Comparison of ENCODE assay signal across 9 cellular contexts in genomic region chr6:18501313-18502013, GRCh38.
DNase-seq lines count a peak whose midpoint lies in the region; ATAC-seq and TF ChIP-seq lines count a peak whose summit lies in the region.
"Had no signal": no experiment of that assay in that cellular context is flagged by ENCODE, and none has a peak within 500 bp of the region (broad histone marks: within the 10 kb centered on the region; RNA-seq: fewer than 3 reads in every experiment).

No MANE protein-coding gene starts in this region.

- WGBS in spleen, 5 donors = 37 to 56% (median 55%) methylated on average over 10 of the region's 10 CpGs

- H3K4me3 Mint-ChIP-seq in activated naive CD8-positive, alpha-beta T cell treated with anti-CD3 and anti-CD28 coated beads, Interleukin-2, amount 50 U/mL, for 24 hours = no peak overlapping the region

- intact Hi-C loops in left ventricle myocardium superior (cut with micrococcal nuclease) = no loop called here
- intact Hi-C loops in spleen (cut with DNase I; ENCODE audit: low total_unique reads) = no loop called here

- H3K27ac Mint-ChIP-seq in activated naive CD8-positive, alpha-beta T cell treated with anti-CD3 and anti-CD28 coated beads, Interleukin-2, amount 50 U/mL, for 24 hours = peak overlapping the region; percentile 43

- no peaks in the 10 kb centered on the region for H3K36me3 Mint-ChIP-seq in activated naive CD8-positive, alpha-beta T cell treated with anti-CD3 and anti-CD28 coated beads, Interleukin-2, amount 50 U/mL, for 24 hours (ENCODE audit: low read depth)

- ATAC-seq in GM19351 (IDR thresholded peaks at IDR 0.05; ENCODE audit: unreplicated experiment) (peak; percentile 36), left ventricle myocardium superior (peak; percentile 77), HG03571 (IDR thresholded peaks at IDR 0.05; ENCODE audit: unreplicated experiment) (no peak), GM19452 (IDR thresholded peaks at IDR 0.05; ENCODE audit: unreplicated experiment) (no peak)
- ATAC-seq in activated naive CD8-positive, alpha-beta T cell treated with anti-CD3 and anti-CD28 coated beads, Interleukin-2, amount 50 U/mL, for 24 hours = peak; percentile 70

- no peak overlapping the region for H3K4me3 ChIP-seq in spleen

- peak overlapping the region in 4 of 8 donors; percentile 48 to 65 (median 56) for H3K27ac ChIP-seq in spleen

- DNase-seq in activated naive CD8-positive, alpha-beta T cell treated with anti-CD3 and anti-CD28 coated beads, Interleukin-2, amount 50 U/mL, for 24 hours = peak; percentile 12
- peak; percentile 61 for DNase-seq in left ventricle myocardium superior
- peak; percentile 82 for DNase-seq in spleen
- DNase-seq in COLO668 (lab: John Stamatoyannopoulos, UW; ENCODE audit: unreplicated experiment) = no peak
- no peak for DNase-seq in NCI-H2171 treated with DMSO at 0.1 percent for 48 hours (lab: John Stamatoyannopoulos, UW)
- DNase-seq: stimulated activated naive CD4-positive, alpha-beta T cell had no signal

- H3K9me3 Mint-ChIP-seq in activated naive CD8-positive, alpha-beta T cell treated with anti-CD3 and anti-CD28 coated beads, Interleukin-2, amount 50 U/mL, for 24 hours = no peaks in the 10 kb centered on the region

- no peaks in the 10 kb centered on the region for H3K27me3 ChIP-seq in spleen (replicated peaks in 1 of 7)

- H3K9me3 ChIP-seq in spleen = no peaks in the 10 kb centered on the region

- H3K27me3 Mint-ChIP-seq in activated naive CD8-positive, alpha-beta T cell treated with anti-CD3 and anti-CD28 coated beads, Interleukin-2, amount 50 U/mL, for 24 hours = peaks cover 4% of the 10 kb centered on the region

- no peaks in the 10 kb centered on the region for H3K36me3 ChIP-seq in spleen

- no peak for TF ChIP-seq CTCF in spleen (IDR thresholded peaks at IDR 0.05 in 8 of 11, conservative IDR thresholded peaks at IDR 0.05 in 3 of 11)

- H3K4me1 ChIP-seq in spleen = peaks cover 0 to 27% (median 14%) of the 10 kb centered on the region in 6 donors

- peaks cover 6% of the 10 kb centered on the region for H3K4me1 Mint-ChIP-seq in activated naive CD8-positive, alpha-beta T cell treated with anti-CD3 and anti-CD28 coated beads, Interleukin-2, amount 50 U/mL, for 24 hours

- TF ChIP-seq POLR2A in spleen (IDR thresholded peaks at IDR 0.05) = no peak

Comparison
In these comparisons a context has a peak if more than half of its experiments do, and no peak if none do; other contexts are left out.
1. ATAC-seq: peak in GM19351 (single experiment), activated naive CD8-positive, alpha-beta T cell treated with anti-CD3 and anti-CD28 coated beads, Interleukin-2, amount 50 U/mL, for 24 hours (single experiment) and left ventricle myocardium superior (single experiment); none in HG03571 (single experiment) and GM19452 (single experiment).
2. DNase-seq: peak in activated naive CD8-positive, alpha-beta T cell treated with anti-CD3 and anti-CD28 coated beads, Interleukin-2, amount 50 U/mL, for 24 hours (single experiment), left ventricle myocardium superior (single experiment) and spleen (single experiment); none in COLO668 (single experiment) and NCI-H2171 treated with DMSO at 0.1 percent for 48 hours (single experiment).